Comparison of ENCODE assay signal across 1 cellular context in the genomic region with DNA sequence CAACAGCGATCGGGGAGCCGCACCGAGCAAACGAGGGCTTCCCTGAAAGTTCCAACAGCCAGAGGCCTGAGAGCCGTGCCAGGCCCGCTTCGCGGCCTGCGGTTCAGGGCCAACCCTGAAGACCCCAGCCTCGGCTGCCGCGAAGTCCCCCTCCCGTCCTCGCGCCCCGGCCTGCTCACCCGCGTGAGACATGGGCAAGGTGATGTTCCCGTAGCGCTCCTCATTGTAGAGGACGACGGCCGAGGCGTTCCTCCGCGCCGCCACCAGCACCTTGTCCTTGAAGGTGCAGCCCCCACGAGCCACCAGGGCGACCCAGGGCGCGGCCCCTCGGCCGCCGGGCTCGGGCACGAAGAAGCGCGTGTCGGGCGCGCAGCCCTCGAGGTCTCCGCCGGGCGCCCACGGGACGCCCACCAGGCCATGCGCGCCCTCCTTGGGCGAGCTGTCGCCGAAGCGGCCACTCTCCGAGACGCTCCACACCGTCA.
TF ChIP-seq lines count a peak whose summit lies in the region.

No MANE protein-coding gene starts in this region.

TF ChIP-seq in HCT116, 20 proteins besides CTCF, POLR2A, EP300 and RAD21 (continued from another document):
- TF ChIP-seq, protein P1, sequence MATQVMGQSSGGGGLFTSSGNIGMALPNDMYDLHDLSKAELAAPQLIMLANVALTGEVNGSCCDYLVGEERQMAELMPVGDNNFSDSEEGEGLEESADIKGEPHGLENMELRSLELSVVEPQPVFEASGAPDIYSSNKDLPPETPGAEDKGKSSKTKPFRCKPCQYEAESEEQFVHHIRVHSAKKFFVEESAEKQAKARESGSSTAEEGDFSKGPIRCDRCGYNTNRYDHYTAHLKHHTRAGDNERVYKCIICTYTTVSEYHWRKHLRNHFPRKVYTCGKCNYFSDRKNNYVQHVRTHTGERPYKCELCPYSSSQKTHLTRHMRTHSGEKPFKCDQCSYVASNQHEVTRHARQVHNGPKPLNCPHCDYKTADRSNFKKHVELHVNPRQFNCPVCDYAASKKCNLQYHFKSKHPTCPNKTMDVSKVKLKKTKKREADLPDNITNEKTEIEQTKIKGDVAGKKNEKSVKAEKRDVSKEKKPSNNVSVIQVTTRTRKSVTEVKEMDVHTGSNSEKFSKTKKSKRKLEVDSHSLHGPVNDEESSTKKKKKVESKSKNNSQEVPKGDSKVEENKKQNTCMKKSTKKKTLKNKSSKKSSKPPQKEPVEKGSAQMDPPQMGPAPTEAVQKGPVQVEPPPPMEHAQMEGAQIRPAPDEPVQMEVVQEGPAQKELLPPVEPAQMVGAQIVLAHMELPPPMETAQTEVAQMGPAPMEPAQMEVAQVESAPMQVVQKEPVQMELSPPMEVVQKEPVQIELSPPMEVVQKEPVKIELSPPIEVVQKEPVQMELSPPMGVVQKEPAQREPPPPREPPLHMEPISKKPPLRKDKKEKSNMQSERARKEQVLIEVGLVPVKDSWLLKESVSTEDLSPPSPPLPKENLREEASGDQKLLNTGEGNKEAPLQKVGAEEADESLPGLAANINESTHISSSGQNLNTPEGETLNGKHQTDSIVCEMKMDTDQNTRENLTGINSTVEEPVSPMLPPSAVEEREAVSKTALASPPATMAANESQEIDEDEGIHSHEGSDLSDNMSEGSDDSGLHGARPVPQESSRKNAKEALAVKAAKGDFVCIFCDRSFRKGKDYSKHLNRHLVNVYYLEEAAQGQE (IDR thresholded peaks at IDR 0.05; ENCODE audit: low read depth) = no peak
- TF ChIP-seq CBX3 (IDR thresholded peaks at IDR 0.05; ENCODE audit: low read depth) (no peak), EZH2 (IDR thresholded peaks at IDR 0.05) (no peak)
